In the genomic region with DNA sequence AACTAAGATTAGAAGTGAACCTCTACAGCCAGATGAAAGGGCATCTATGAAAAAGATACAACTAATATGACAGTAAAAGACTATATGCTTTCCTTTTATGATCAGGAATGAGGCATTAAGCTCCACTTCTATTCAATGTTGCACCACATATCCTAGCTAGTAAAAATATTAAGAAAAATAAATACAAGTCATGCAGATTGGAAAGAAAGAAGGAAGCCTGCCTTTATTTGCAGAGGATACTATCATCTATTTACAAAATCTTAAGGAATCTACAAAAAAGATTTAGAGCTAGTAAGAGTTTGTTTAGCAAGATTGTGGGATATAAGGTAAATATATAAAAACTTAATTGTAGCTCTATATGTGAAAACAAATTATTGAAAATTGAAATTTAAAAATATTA, we compare ENCODE assay signal across 3 cellular contexts.
"Had no signal": no experiment of that assay in that cellular context is flagged by ENCODE, and none has a peak within 500 bp of the region (broad histone marks: within the 10 kb centered on the region; RNA-seq: fewer than 3 reads in every experiment).

No MANE protein-coding gene starts in this region.

- DNase-seq: GDM1, GF-D8 had no signal

- H3K4me3 ChIP-seq: GM12878 had no signal

- ATAC-seq: GM12878 had no signal
